In the genomic region with DNA sequence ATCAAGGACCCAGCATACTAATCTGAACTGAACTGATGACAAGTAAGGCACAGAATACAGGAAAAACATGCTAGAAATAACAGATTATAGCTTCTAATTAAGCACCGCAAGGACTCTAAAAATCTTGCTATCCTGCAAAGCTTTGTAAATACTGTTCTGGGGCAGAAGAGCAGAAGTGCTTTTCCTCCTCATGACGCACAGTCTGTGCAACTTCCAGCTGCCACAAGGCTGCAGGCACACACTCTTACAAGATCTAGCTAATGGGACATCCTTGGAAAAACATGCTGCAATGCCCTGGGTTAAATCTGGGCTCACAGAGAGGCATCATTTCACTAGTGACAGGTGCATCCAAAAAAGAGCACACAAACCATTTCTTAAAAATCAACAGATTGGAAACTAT, we compare ENCODE assay signal across 22 cellular contexts.
DNase-seq lines count a peak whose midpoint lies in the region; TF ChIP-seq lines count a peak whose summit lies in the region.
"Had no signal": no experiment of that assay in that cellular context is flagged by ENCODE, and none has a peak within 500 bp of the region (broad histone marks: within the 10 kb centered on the region; RNA-seq: fewer than 3 reads in every experiment).

No MANE protein-coding gene starts in this region.

- CTCF ChIA-PET in activated naive CD4-positive, alpha-beta T cell treated with anti-CD3 and anti-CD28 coated beads, Interleukin-2, amount 10 ng/mL, durations not matched to agents 7 days and 5 days (lab: Charles Lee) = interaction anchor here (0.8 to 4.0 kb wide), 16 partner anchors 12 to 392 kb away, joined by 3 to 13 read pairs (median 3); no protein-coding TSS in a partner anchor

- H3K4me3 ChIP-seq in epithelial cell of esophagus (ENCODE audit: low read length) = no peak overlapping the region
- H3K4me3 ChIP-seq: K562, left lung, pancreas, SJCRH30, suprapubic skin, vagina had no signal

- H3K27ac Mint-ChIP-seq in activated naive CD4-positive, alpha-beta T cell treated with anti-CD3 and anti-CD28 coated beads, Interleukin-2, amount 10 ng/mL, durations not matched to agents 7 days and 5 days = peak overlapping the region; percentile 78
- H3K27ac Mint-ChIP-seq: activated CD4-positive, alpha-beta memory T cell treated with anti-CD3 and anti-CD28 coated beads, Interleukin-2, amount 10 ng/mL, durations not matched to agents 7 days and 5 days had no signal

- DNase-seq in activated naive CD4-positive, alpha-beta T cell treated with anti-CD3 and anti-CD28 coated beads, Interleukin-2, amount 10 ng/mL, durations not matched to agents 7 days and 5 days = no peak
- no peak for DNase-seq in activated naive CD4-positive, alpha-beta T cell treated with anti-CD3 and anti-CD28 coated beads, Interleukin-2, amount 50 U/mL, for 16 hours
- peak; percentile 24 for DNase-seq in OCI-M1 (lab: John Stamatoyannopoulos, UW)
- no peak for DNase-seq in epithelial cell of esophagus (ENCODE audit: low read depth)
- peak; percentile 53 for DNase-seq in superior temporal gyrus (ENCODE audit: extremely low spot score)
- no peak for DNase-seq in KG1 (lab: John Stamatoyannopoulos, UW)
- DNase-seq in NCI-H1092 treated with DMSO at 0.1 percent for 48 hours (lab: John Stamatoyannopoulos, UW) = no peak
- DNase-seq: activated CD4-positive, alpha-beta memory T cell treated with anti-CD3 and anti-CD28 coated beads, Interleukin-2, amount 10 ng/mL, durations not matched to agents 7 days and 5 days; BE2C; cerebellar nuclear complex; effector memory CD4-positive, alpha-beta T cell; left lung; NCI-H1092; NCI-H2081 treated with DMSO at 0.1 percent for 48 hours; NCI-H510A treated with DMSO at 0.1 percent for 48 hours; pancreas; PC-3; SJCRH30; stimulated activated CD4-positive, alpha-beta T cell treated with anti-CD3 and anti-CD28 coated beads, Interleukin-2, amount 100 ng/mL, for 24 hours had no signal

- no peaks in the 10 kb centered on the region for H3K9me3 Mint-ChIP-seq in activated naive CD4-positive, alpha-beta T cell treated with anti-CD3 and anti-CD28 coated beads, Interleukin-2, amount 10 ng/mL, durations not matched to agents 7 days and 5 days
- H3K9me3 Mint-ChIP-seq: activated CD4-positive, alpha-beta memory T cell treated with anti-CD3 and anti-CD28 coated beads, Interleukin-2, amount 10 ng/mL, durations not matched to agents 7 days and 5 days had no signal

- H3K4me3 Mint-ChIP-seq in activated naive CD4-positive, alpha-beta T cell treated with anti-CD3 and anti-CD28 coated beads, Interleukin-2, amount 10 ng/mL, durations not matched to agents 7 days and 5 days = peak overlapping the region; percentile 22
- H3K4me3 Mint-ChIP-seq: activated CD4-positive, alpha-beta memory T cell treated with anti-CD3 and anti-CD28 coated beads, Interleukin-2, amount 10 ng/mL, durations not matched to agents 7 days and 5 days had no signal

- peaks cover 3% of the 10 kb centered on the region for H3K27me3 Mint-ChIP-seq in activated naive CD4-positive, alpha-beta T cell treated with anti-CD3 and anti-CD28 coated beads, Interleukin-2, amount 10 ng/mL, durations not matched to agents 7 days and 5 days

- peak; percentile 13 for TF ChIP-seq CTCF in epithelial cell of esophagus (IDR thresholded peaks at IDR 0.05; ENCODE audit: insufficient read depth, low read depth, low read length, missing control alignments)

- peaks cover 48% of the 10 kb centered on the region for H3K36me3 Mint-ChIP-seq in activated naive CD4-positive, alpha-beta T cell treated with anti-CD3 and anti-CD28 coated beads, Interleukin-2, amount 10 ng/mL, durations not matched to agents 7 days and 5 days

- H3K4me1 Mint-ChIP-seq in activated naive CD4-positive, alpha-beta T cell treated with anti-CD3 and anti-CD28 coated beads, Interleukin-2, amount 10 ng/mL, durations not matched to agents 7 days and 5 days = peaks cover 86% of the 10 kb centered on the region

Comparison
In these comparisons a context has a peak if more than half of its experiments do, and no peak if none do; other contexts are left out.
1. DNase-seq: peak in OCI-M1 (single experiment) and superior temporal gyrus (single experiment); none in activated naive CD4-positive, alpha-beta T cell treated with anti-CD3 and anti-CD28 coated beads, Interleukin-2, amount 10 ng/mL, durations not matched to agents 7 days and 5 days (single experiment), activated naive CD4-positive, alpha-beta T cell treated with anti-CD3 and anti-CD28 coated beads, Interleukin-2, amount 50 U/mL, for 16 hours (single experiment), epithelial cell of esophagus (single experiment), KG1 (single experiment) and NCI-H1092 treated with DMSO at 0.1 percent for 48 hours (single experiment).